ENCODE assay signal across 2 cellular contexts in genomic region chr12:59234391-59234790, GRCh38.
TF ChIP-seq lines count a peak whose summit lies in the region.

No MANE protein-coding gene starts in this region.

TF ChIP-seq in GM23338, 12 proteins besides CTCF, POLR2A, EP300 and RAD21 (continued from another document):
- TF ChIP-seq NANOG (IDR thresholded peaks at IDR 0.05; ENCODE audit: borderline replicate concordance), result no peak
- no peak for TF ChIP-seq ZNF114 (CRISPR knock-in tag; IDR thresholded peaks at IDR 0.05)
- no peak for TF ChIP-seq POLR2AphosphoS5 (IDR thresholded peaks at IDR 0.05; ENCODE audit: low read depth)
- TF ChIP-seq, protein P1, sequence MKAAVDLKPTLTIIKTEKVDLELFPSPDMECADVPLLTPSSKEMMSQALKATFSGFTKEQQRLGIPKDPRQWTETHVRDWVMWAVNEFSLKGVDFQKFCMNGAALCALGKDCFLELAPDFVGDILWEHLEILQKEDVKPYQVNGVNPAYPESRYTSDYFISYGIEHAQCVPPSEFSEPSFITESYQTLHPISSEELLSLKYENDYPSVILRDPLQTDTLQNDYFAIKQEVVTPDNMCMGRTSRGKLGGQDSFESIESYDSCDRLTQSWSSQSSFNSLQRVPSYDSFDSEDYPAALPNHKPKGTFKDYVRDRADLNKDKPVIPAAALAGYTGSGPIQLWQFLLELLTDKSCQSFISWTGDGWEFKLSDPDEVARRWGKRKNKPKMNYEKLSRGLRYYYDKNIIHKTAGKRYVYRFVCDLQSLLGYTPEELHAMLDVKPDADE (IDR thresholded peaks at IDR 0.05), result no peak
- no peak for TF ChIP-seq EZH2phosphoT487 (IDR thresholded peaks at IDR 0.05; ENCODE audit: unreplicated experiment)
- no peak for TF ChIP-seq ZNF331 (CRISPR knock-in tag; IDR thresholded peaks at IDR 0.05; ENCODE audit: low read depth)
- TF ChIP-seq ZNF462 (CRISPR knock-in tag; IDR thresholded peaks at IDR 0.05), result no peak
- no peak for TF ChIP-seq STAT1 (IDR thresholded peaks at IDR 0.05; ENCODE audit: unreplicated experiment)
TF ChIP-seq in GM23338: peak in this region for 0.

TF ChIP-seq in WTC11, 78 proteins besides CTCF, POLR2A, EP300 and RAD21 (continued from another document):
- TF ChIP-seq E2F5 (CRISPR knock-in tag; IDR thresholded peaks at IDR 0.05) (no peak), ZNF425 (CRISPR knock-in tag; conservative IDR thresholded peaks at IDR 0.05) (no peak), GABPB1 (CRISPR knock-in tag; IDR thresholded peaks at IDR 0.05) (no peak), ZNF317 (CRISPR knock-in tag; IDR thresholded peaks at IDR 0.05; ENCODE audit: borderline replicate concordance, low read depth) (no peak), FOXP1 (CRISPR knock-in tag; IDR thresholded peaks at IDR 0.05; ENCODE audit: borderline replicate concordance) (no peak)
- TF ChIP-seq, protein P2, sequence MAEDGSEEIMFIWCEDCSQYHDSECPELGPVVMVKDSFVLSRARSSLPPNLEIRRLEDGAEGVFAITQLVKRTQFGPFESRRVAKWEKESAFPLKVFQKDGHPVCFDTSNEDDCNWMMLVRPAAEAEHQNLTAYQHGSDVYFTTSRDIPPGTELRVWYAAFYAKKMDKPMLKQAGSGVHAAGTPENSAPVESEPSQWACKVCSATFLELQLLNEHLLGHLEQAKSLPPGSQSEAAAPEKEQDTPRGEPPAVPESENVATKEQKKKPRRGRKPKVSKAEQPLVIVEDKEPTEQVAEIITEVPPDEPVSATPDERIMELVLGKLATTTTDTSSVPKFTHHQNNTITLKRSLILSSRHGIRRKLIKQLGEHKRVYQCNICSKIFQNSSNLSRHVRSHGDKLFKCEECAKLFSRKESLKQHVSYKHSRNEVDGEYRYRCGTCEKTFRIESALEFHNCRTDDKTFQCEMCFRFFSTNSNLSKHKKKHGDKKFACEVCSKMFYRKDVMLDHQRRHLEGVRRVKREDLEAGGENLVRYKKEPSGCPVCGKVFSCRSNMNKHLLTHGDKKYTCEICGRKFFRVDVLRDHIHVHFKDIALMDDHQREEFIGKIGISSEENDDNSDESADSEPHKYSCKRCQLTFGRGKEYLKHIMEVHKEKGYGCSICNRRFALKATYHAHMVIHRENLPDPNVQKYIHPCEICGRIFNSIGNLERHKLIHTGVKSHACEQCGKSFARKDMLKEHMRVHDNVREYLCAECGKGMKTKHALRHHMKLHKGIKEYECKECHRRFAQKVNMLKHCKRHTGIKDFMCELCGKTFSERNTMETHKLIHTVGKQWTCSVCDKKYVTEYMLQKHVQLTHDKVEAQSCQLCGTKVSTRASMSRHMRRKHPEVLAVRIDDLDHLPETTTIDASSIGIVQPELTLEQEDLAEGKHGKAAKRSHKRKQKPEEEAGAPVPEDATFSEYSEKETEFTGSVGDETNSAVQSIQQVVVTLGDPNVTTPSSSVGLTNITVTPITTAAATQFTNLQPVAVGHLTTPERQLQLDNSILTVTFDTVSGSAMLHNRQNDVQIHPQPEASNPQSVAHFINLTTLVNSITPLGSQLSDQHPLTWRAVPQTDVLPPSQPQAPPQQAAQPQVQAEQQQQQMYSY (CRISPR knock-in tag; IDR thresholded peaks at IDR 0.05), result no peak
